ENCODE assay signal across 8 cellular contexts in the genomic region with DNA sequence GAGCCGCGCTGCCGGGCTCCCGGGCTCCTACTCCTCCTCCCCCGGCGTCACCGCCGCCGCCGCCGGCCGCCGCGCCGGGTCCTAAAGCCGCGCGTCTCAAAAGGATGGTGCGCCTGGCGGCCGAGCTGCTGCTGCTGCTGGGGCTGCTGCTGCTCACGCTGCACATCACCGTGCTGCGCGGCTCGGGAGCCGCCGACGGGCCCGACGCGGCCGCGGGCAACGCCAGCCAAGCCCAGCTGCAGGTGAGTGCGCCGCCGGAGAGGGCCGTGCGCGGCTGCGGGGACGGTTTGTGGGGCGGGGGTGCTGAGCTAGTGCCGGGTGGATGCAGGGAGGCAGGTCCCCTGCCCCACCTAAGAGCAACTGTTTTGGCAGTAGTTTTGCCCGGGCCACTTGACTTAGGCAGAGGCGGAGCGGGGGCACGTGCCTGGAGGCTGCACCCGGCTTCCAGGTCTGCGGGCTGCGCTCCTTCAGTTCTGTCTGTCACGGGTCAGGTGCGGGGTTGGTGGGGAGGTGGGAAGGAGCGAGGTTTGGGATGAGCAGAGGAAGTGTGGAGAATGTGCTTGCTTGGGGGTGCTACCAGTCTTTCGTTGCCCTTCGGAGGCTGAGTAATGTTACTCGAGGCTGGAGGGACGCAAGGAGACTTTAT. TPM values are rescaled to one million over a fixed set of nuclear protein-coding genes. Genes with fewer than 3 reads are reported as not detected.
DNase-seq lines count a peak whose midpoint lies in the region; ATAC-seq and TF ChIP-seq lines count a peak whose summit lies in the region.

No MANE protein-coding gene starts in this region.

- CTCF ChIA-PET in CD8-positive, alpha-beta T cell (lab: Charles Lee): interaction anchor here (1.2 to 1.5 kb wide), 4 partner anchors 10 to 40 kb away, joined by 3 to 5 read pairs (median 4); no protein-coding TSS in a partner anchor

- peak overlapping the region; percentile 43 for H3K27ac Mint-ChIP-seq in CD8-positive, alpha-beta T cell
- peak overlapping the region; percentile 41 for H3K27ac Mint-ChIP-seq in activated naive CD4-positive, alpha-beta T cell treated with anti-CD3 and anti-CD28 coated beads, Interleukin-2, amount 50 U/mL, for 24 hours

- H3K4me1 ChIP-seq in CD8-positive, alpha-beta T cell (ENCODE audit: insufficient read depth, low read length): peaks cover 21% of the 10 kb centered on the region
- no peaks in the 10 kb centered on the region for H3K4me1 ChIP-seq in cardiac muscle cell (ENCODE audit: low read depth)
- H3K4me1 ChIP-seq in uterus: peaks cover 0 to 6% of the 10 kb centered on the region in 2 donors

- TF ChIP-seq CTCF in CD8-positive, alpha-beta T cell (IDR thresholded peaks at IDR 0.05): no peak
- TF ChIP-seq CTCF in cardiac muscle cell (IDR thresholded peaks at IDR 0.05; ENCODE audit: low read depth, low read length) (no peak), uterus (IDR thresholded peaks at IDR 0.05) (peak in 1 of 4 experiments; percentile 17)

- peak; percentile 74 for ATAC-seq in CD8-positive, alpha-beta T cell
- ATAC-seq in GM19438 (IDR thresholded peaks at IDR 0.05; ENCODE audit: low read depth, unreplicated experiment) (peak; percentile 72), HG03521 (IDR thresholded peaks at IDR 0.05; ENCODE audit: unreplicated experiment) (peak; percentile 90)

- peak overlapping the region; percentile 84 for H3K4me3 Mint-ChIP-seq in CD8-positive, alpha-beta T cell
- peak overlapping the region; percentile 89 for H3K4me3 Mint-ChIP-seq in activated naive CD4-positive, alpha-beta T cell treated with anti-CD3 and anti-CD28 coated beads, Interleukin-2, amount 50 U/mL, for 24 hours

- H3K27me3 Mint-ChIP-seq in CD8-positive, alpha-beta T cell (ENCODE audit: low read depth): peaks cover 29% of the 10 kb centered on the region
- H3K27me3 Mint-ChIP-seq in activated naive CD4-positive, alpha-beta T cell treated with anti-CD3 and anti-CD28 coated beads, Interleukin-2, amount 50 U/mL, for 24 hours: peaks cover 16% of the 10 kb centered on the region

- peak; percentile 34 to 68 (median 52) for DNase-seq in CD8-positive, alpha-beta T cell
- peak; percentile 58 to 83 for DNase-seq in SHP77 (lab: John Stamatoyannopoulos, UW)
- peak; percentile 74 to 83 for DNase-seq in cardiac muscle cell (ENCODE audit: low read depth in 1 of 2, low spot score in 1 of 2)
- peak; percentile 86 for DNase-seq in posterior vena cava (ENCODE audit: low spot score)
- DNase-seq in uterus: peak in 1 of 2 donors; percentile 31

- H3K36me3 ChIP-seq in CD8-positive, alpha-beta T cell (ENCODE audit: insufficient read depth, low read length): no peaks in the 10 kb centered on the region
- H3K36me3 ChIP-seq in cardiac muscle cell: no peaks in the 10 kb centered on the region
- no peaks in the 10 kb centered on the region for H3K36me3 ChIP-seq in uterus

- no peak overlapping the region for H3K27ac ChIP-seq in CD8-positive, alpha-beta T cell (ENCODE audit: low read depth, low read length)
- H3K27ac ChIP-seq in cardiac muscle cell (no peak overlapping the region), uterus (peak overlapping the region in 1 of 2 donors; percentile 6)

- H3K4me1 Mint-ChIP-seq in CD8-positive, alpha-beta T cell (ENCODE audit: low read depth): peaks cover 17% of the 10 kb centered on the region
- peaks cover 34% of the 10 kb centered on the region for H3K4me1 Mint-ChIP-seq in activated naive CD4-positive, alpha-beta T cell treated with anti-CD3 and anti-CD28 coated beads, Interleukin-2, amount 50 U/mL, for 24 hours

- peaks cover 5% of the 10 kb centered on the region for H3K9me3 Mint-ChIP-seq in CD8-positive, alpha-beta T cell
- no peaks in the 10 kb centered on the region for H3K9me3 Mint-ChIP-seq in activated naive CD4-positive, alpha-beta T cell treated with anti-CD3 and anti-CD28 coated beads, Interleukin-2, amount 50 U/mL, for 24 hours

- H3K9me3 ChIP-seq in CD8-positive, alpha-beta T cell (ENCODE audit: low read length): no peaks in the 10 kb centered on the region
- no peaks in the 10 kb centered on the region for H3K9me3 ChIP-seq in cardiac muscle cell (ENCODE audit: low read depth)
- H3K9me3 ChIP-seq in uterus: no peaks in the 10 kb centered on the region

- H3K4me3 ChIP-seq in CD8-positive, alpha-beta T cell (ENCODE audit: low read depth, low read length): peak overlapping the region; percentile 57
- H3K4me3 ChIP-seq in cardiac muscle cell (peak overlapping the region; percentile 46), uterus (peak overlapping the region; percentile 37 to 46)

- POLR2A ChIA-PET in CD8-positive, alpha-beta T cell (lab: Charles Lee): interaction anchor here (0.9 to 2.6 kb wide), 3 partner anchors 26 to 40 kb away, joined by 3 to 6 read pairs (median 4); no protein-coding TSS in a partner anchor

- TF ChIP-seq POLR2A in uterus (IDR thresholded peaks at IDR 0.05): no peak

- intact Hi-C loops in CD8-positive, alpha-beta T cell (cut with DNase I, micrococcal nuclease): loop anchor here (1.0 to 10.0 kb wide), 6 partner anchors 10 to 563 kb away; partner anchors contain the start of genes ESF1 (in 2 of the 2), NDUFAF5 (in 2 of the 2) and TASP1 (in 1 of the 2)
- intact Hi-C loops in posterior vena cava (cut with DNase I): no loop called here
- intact Hi-C loops in uterus (cut with DNase I; ENCODE audit: low total_unique reads): no loop called here

- no peaks in the 10 kb centered on the region for H3K36me3 Mint-ChIP-seq in CD8-positive, alpha-beta T cell
- peaks cover 6% of the 10 kb centered on the region for H3K36me3 Mint-ChIP-seq in activated naive CD4-positive, alpha-beta T cell treated with anti-CD3 and anti-CD28 coated beads, Interleukin-2, amount 50 U/mL, for 24 hours

- H3K27me3 ChIP-seq in CD8-positive, alpha-beta T cell (ENCODE audit: insufficient read depth, low read length): peaks cover 10% of the 10 kb centered on the region
- H3K27me3 ChIP-seq in cardiac muscle cell: peaks cover 66% of the 10 kb centered on the region
- H3K27me3 ChIP-seq in uterus: no peaks in the 10 kb centered on the region

RNA-seq across cellular contexts. Expression of gene ISM1, which starts 0.7 kb away (rescaled TPM):
- under 1 TPM; 0.24 to 0.28 TPM for total RNA-seq in CD8-positive, alpha-beta T cell
- total RNA-seq in cardiac muscle cell: 0.07 and 0.21 TPM in 2 replicates
- polyA plus RNA-seq in cardiac muscle cell: 0.59 TPM in 1 of 2 replicates, not detected in the other
- total RNA-seq in posterior vena cava: 10 to 100 TPM; 25.8 to 42.7 TPM
- 1 to 10 TPM in 2 of 4 donors, under 1 TPM in 1, not detected in 1; 0.49 to 6.2 (median 2.3) TPM for total RNA-seq in uterus

Comparison
In these comparisons a context has a peak if more than half of its experiments do, and no peak if none do; other contexts are left out.
1. intact Hi-C loops: an anchor here in CD8-positive, alpha-beta T cell (1.0 to 10.0 kb wide); none called in posterior vena cava and uterus.